19 cellular contexts compared by ENCODE assay signal in the genomic region with DNA sequence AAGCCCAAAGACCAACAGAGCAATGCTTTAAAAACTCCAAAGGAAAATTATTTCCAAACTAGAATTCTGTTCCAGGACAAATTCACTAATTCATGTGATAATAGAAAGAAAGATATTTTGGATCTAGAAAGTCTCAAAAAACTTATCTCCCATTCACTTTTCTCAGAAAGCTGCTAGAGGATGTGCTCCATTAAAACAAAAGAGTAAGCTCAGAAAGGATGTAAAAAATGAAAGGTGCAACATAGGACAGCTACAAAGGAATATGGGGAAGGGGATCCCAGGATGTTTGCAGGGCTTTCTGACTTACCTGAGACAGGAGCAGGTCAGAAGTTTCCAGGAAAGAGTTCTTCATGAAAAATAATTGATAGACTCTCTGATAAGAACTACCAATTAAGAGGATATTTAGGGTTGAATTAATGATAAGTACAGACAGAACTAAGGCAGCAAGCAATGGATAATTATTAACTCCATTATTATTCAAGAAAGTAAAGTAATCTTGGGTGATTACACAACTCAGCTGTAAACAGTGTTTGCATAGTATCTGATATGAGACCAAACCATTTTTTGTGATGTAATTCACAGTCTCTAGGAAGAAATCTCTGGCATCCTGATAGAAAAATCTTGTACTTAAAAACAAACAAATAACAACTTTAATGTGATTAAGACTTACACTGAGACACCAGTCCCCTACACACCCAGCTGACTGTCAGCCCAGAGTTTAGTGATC. TPM values are rescaled to one million over a fixed set of nuclear protein-coding genes. Genes with fewer than 3 reads are reported as not detected.
DNase-seq lines count a peak whose midpoint lies in the region; ATAC-seq, FAIRE-seq and TF ChIP-seq lines count a peak whose summit lies in the region.
"Had no signal": no experiment of that assay in that cellular context is flagged by ENCODE, and none has a peak within 500 bp of the region (broad histone marks: within the 10 kb centered on the region; RNA-seq: fewer than 3 reads in every experiment).

No MANE protein-coding gene starts in this region.

- no peak overlapping the region for H3K27ac ChIP-seq in HepG2 (ENCODE audit: extremely low read length, insufficient read depth, low read length)
- no peak overlapping the region for H3K27ac ChIP-seq in upper lobe of right lung
- H3K27ac ChIP-seq: KMS-11 had no signal

- POLR2A ChIA-PET in WTC11 (lab: Charles Lee), result no interaction called here
- POLR2A ChIA-PET in HepG2 (lab: Yijun Ruan, JAX), result interaction anchor here (1.7 to 3.4 kb wide), 2 partner anchors 57 to 139 kb away, joined by 7 to 22 read pairs; a partner anchor contains a TSS

- H3K36me3 Mint-ChIP-seq in WTC11, result peaks cover 26% of the 10 kb centered on the region

- H3K4me3 Mint-ChIP-seq in WTC11, result no peak overlapping the region
- H3K4me3 Mint-ChIP-seq: CD14-positive monocyte; CD8-positive, alpha-beta T cell; IgD-negative memory B cell had no signal

- ATAC-seq in WTC11 (no peak), HepG2 (no peak), upper lobe of right lung (peak; percentile 28), HG03135 (IDR thresholded peaks at IDR 0.05; ENCODE audit: unreplicated experiment) (no peak)
- ATAC-seq: CD8-positive, alpha-beta T cell had no signal

- TF ChIP-seq CTCF in WTC11 (IDR thresholded peaks at IDR 0.05) (no peak), HepG2 (CRISPR knock-in tag; IDR thresholded peaks at IDR 0.05) (no peak), upper lobe of right lung (IDR thresholded peaks at IDR 0.05) (no peak), GM10266 (IDR thresholded peaks at IDR 0.05; ENCODE audit: control insufficient read depth, insufficient read depth, low read depth, missing control alignments) (no peak)

- H3K79me2 ChIP-seq in HepG2 (ENCODE audit: insufficient read depth, low read length), result no peaks in the 10 kb centered on the region

- peaks cover 11% of the 10 kb centered on the region for H3K4me1 Mint-ChIP-seq in WTC11
- H3K4me1 Mint-ChIP-seq: IgD-negative memory B cell had no signal

- no peaks in the 10 kb centered on the region for H3K27me3 Mint-ChIP-seq in WTC11 (ENCODE audit: low read depth)
- H3K27me3 Mint-ChIP-seq: IgD-negative memory B cell had no signal

- no peak overlapping the region for H3K27ac Mint-ChIP-seq in WTC11
- H3K27ac Mint-ChIP-seq: CD8-positive, alpha-beta T cell; IgD-negative memory B cell had no signal

- BruUV-seq in HepG2 (replicated peaks; lab: Mats Ljungman, UMichigan), result no TSS peak

- H4K20me1 ChIP-seq in HepG2 (ENCODE audit: insufficient read depth, low read length), result no peaks in the 10 kb centered on the region

- no peak overlapping the region for H3K9ac ChIP-seq in HepG2 (ENCODE audit: insufficient read depth, low read depth, low read length)
- H3K9ac ChIP-seq: KMS-11 had no signal

- in situ Hi-C loops in HepG2 (cut with HindIII; ENCODE audit: extremely low pct_ligation_motif_present, low pct_unique_long_range_greater_than_20kb), result no loop called here

- H3K4me3 ChIP-seq in HepG2 (replicated peaks in 1 of 3; ENCODE audit: insufficient read depth in 1 of 3, low read depth in 2 of 3, low read length in 3 of 3) (no peak overlapping the region), upper lobe of right lung (no peak overlapping the region)

- intact Hi-C loops in HepG2 (cut with micrococcal nuclease; ENCODE audit: unreplicated experiment) (loop anchor here (1.0 to 2.0 kb wide), 2 partner anchors 57 to 99 kb away; a partner anchor contains a TSS), upper lobe of right lung (cut with DNase I) (no loop called here)

- no peak overlapping the region for H2AFZ ChIP-seq in HepG2 (ENCODE audit: low read length)

- H3K36me3 ChIP-seq in HepG2 (replicated peaks in 1 of 2; ENCODE audit: control insufficient read depth in 1 of 2, insufficient read depth in 2 of 2, low read length in 2 of 2), result no peaks in the 10 kb centered on the region
- peaks cover 16% of the 10 kb centered on the region for H3K36me3 ChIP-seq in upper lobe of right lung

- CTCF ChIA-PET in WTC11 (lab: Charles Lee) (interaction anchor here (0.9 kb wide), 1 partner anchor 34 kb away, joined by 3 read pairs; no protein-coding TSS in a partner anchor), HepG2 (lab: Yijun Ruan, JAX; ENCODE audit: low intra/inter-chr PET ratio, low total read pairs) (no interaction called here)

- H3K4me1 ChIP-seq in HepG2 (ENCODE audit: insufficient read depth, low read length) (peaks cover 40% of the 10 kb centered on the region), upper lobe of right lung (no peaks in the 10 kb centered on the region)

- H3K9me3 Mint-ChIP-seq in WTC11, result peaks cover 46% of the 10 kb centered on the region

- no peak for TF ChIP-seq RAD21 in HepG2 (CRISPR knock-in tag; IDR thresholded peaks at IDR 0.05)

- peak; percentile 40 for FAIRE-seq in HepG2 (lab: Jason Lieb, UNC)
- FAIRE-seq: A204.1 had no signal

- no peak overlapping the region for H3K4me2 ChIP-seq in HepG2 (ENCODE audit: low read depth, low read length)
- H3K4me2 ChIP-seq: KMS-11 had no signal

- H3K9me3 ChIP-seq in HepG2 (ENCODE audit: low read length), result peaks cover 10% of the 10 kb centered on the region
- peaks cover 7% of the 10 kb centered on the region for H3K9me3 ChIP-seq in upper lobe of right lung

- TF ChIP-seq EP300 in HepG2 (IDR thresholded peaks at IDR 0.05; ENCODE audit: low read depth in 2 of 2, low read length in 2 of 2) (0 out of 4 replicates have a peak, but pooled peaks of 1 of the 2 experiments have one; percentile 26), HepG2 (CRISPR knock-in tag; IDR thresholded peaks at IDR 0.05; ENCODE audit: borderline replicate concordance) (no peak)

- no peak for TF ChIP-seq POLR2A in HepG2 (IDR thresholded peaks at IDR 0.05; ENCODE audit: insufficient read depth in 1 of 2, low read depth in 2 of 2, low read length in 2 of 2)

- no peaks in the 10 kb centered on the region for H3K27me3 ChIP-seq in HepG2 (ENCODE audit: control insufficient read depth in 1 of 2, insufficient read depth in 2 of 2, low read length in 2 of 2)
- H3K27me3 ChIP-seq in upper lobe of right lung, result no peaks in the 10 kb centered on the region

- no peak for DNase-seq in WTC11 (ENCODE audit: low spot score)
- peak; percentile 26 for DNase-seq in fibroblast of gingiva (ENCODE audit: low read depth)
- DNase-seq in HepG2 (ENCODE audit: low spot score), result peak; percentile 26
- DNase-seq in upper lobe of right lung, result no peak
- DNase-seq in DMS 273 treated with DMSO at 0.1 percent for 48 hours (lab: John Stamatoyannopoulos, UW), result no peak
- DNase-seq in GM10266 (ENCODE audit: extremely low spot score), result no peak
- DNase-seq: Caco-2; CD8-positive, alpha-beta T cell; DMS53; GF-D8; HCEC 1CT had no signal

RNA-seq across cellular contexts. Expression of a gene that starts 20.9 kb away (rescaled TPM):
- 0.35 to 0.76 TPM (median 0.55 TPM) in 3 replicates for total RNA-seq in WTC11 (2021)
- total RNA-seq in HepG2 (2016; rRNA removed; fragmentation: Illumina TruSeq; extraction: Trizol), result 0.49 and 1.00 TPM in 2 replicates
- total RNA-seq in HepG2 (2016; cell fraction: cytosol; rRNA removed; fragmentation: Illumina TruSeq; extraction: Trizol; ENCODE audit: low read depth), result 0.40 and 0.53 TPM in 2 replicates
- total RNA-seq in HepG2 (2016; cell fraction: insoluble cytoplasmic fraction; rRNA removed; fragmentation: Illumina TruSeq; extraction: Trizol), result 0.39 and 1.0 TPM in 2 replicates
- 0.31 and 0.68 TPM in 2 replicates for total RNA-seq in HepG2 (2016; cell fraction: membrane; rRNA removed; fragmentation: Illumina TruSeq; extraction: Trizol)
- 1.8 and 2.8 TPM in 2 replicates for total RNA-seq in HepG2 (2016; cell fraction: nucleus; rRNA removed; fragmentation: Illumina TruSeq; extraction: Trizol)
- polyA plus RNA-seq in HepG2 (2011; rRNA removed), result 2.9 and 3.4 TPM in 2 replicates
- 1.0 and 1.1 TPM in 2 replicates for polyA plus RNA-seq in HepG2 (2011; cell fraction: cytosol; rRNA removed)
- 12.8 and 15.8 TPM in 2 replicates for polyA plus RNA-seq in HepG2 (2011; cell fraction: nucleus; rRNA removed)
- polyA plus RNA-seq in HepG2 (2012), result 1.5 and 3.3 TPM in 2 replicates
- 0.41 and 0.78 TPM in 2 replicates for polyA plus RNA-seq in HepG2 (2016; cell fraction: cytosol; fragmentation: Illumina TruSeq; extraction: Trizol; ENCODE audit: low read depth)
- polyA plus RNA-seq in HepG2 (2016; cell fraction: insoluble cytoplasmic fraction; fragmentation: Illumina TruSeq; extraction: Trizol; ENCODE audit: low read depth), result 0.44 TPM in 1 of 2 replicates, not detected in the other
- 0.19 and 0.57 TPM in 2 replicates for polyA plus RNA-seq in HepG2 (2016; cell fraction: membrane; fragmentation: Illumina TruSeq; extraction: Trizol; ENCODE audit: low read depth)
- 6.3 and 6.6 TPM in 2 replicates for polyA plus RNA-seq in HepG2 (2016; cell fraction: nucleus; fragmentation: Illumina TruSeq; extraction: Trizol; ENCODE audit: insufficient read depth, low read depth)
- polyA minus RNA-seq in HepG2 (2011; rRNA and poly(A)+ RNA removed; ENCODE audit: low replicate concordance), result 0.51 TPM in 1 of 2 replicates, not detected in the other
- not detected in 2 replicates for polyA minus RNA-seq in HepG2 (2011; cell fraction: cytosol; rRNA and poly(A)+ RNA removed)
- polyA minus RNA-seq in HepG2 (2011; cell fraction: nucleus; rRNA and poly(A)+ RNA removed), result 0.52 and 2.6 TPM in 2 replicates
- 1.4 TPM for total RNA-seq in upper lobe of right lung

RNA-seq across cellular contexts. Expression of a gene that starts 24.7 kb away (rescaled TPM):
- total RNA-seq in WTC11 (2021) (0.25 TPM in 1 of 3 replicates, not detected in the others), HepG2 (2016; rRNA removed; fragmentation: Illumina TruSeq; extraction: Trizol) (0.15 TPM in 1 of 2 replicates, not detected in the other), upper lobe of right lung (not detected)
- not detected in 2 replicates for total RNA-seq in HepG2 (2016; cell fraction: cytosol; rRNA removed; fragmentation: Illumina TruSeq; extraction: Trizol; ENCODE audit: low read depth)
- 0.26 TPM in 1 of 2 replicates, not detected in the other for total RNA-seq in HepG2 (2016; cell fraction: insoluble cytoplasmic fraction; rRNA removed; fragmentation: Illumina TruSeq; extraction: Trizol)
- not detected in 2 replicates for total RNA-seq in HepG2 (2016; cell fraction: membrane; rRNA removed; fragmentation: Illumina TruSeq; extraction: Trizol)
- total RNA-seq in HepG2 (2016; cell fraction: nucleus; rRNA removed; fragmentation: Illumina TruSeq; extraction: Trizol), result not detected in 2 replicates
- 0.18 and 0.42 TPM in 2 replicates for polyA plus RNA-seq in HepG2 (2011; rRNA removed)
- polyA plus RNA-seq in HepG2 (2011; cell fraction: cytosol; rRNA removed), result 0.13 and 0.21 TPM in 2 replicates
- polyA plus RNA-seq in HepG2 (2011; cell fraction: nucleus; rRNA removed), result 0.74 and 1.5 TPM in 2 replicates
- 0.54 and 0.64 TPM in 2 replicates for polyA plus RNA-seq in HepG2 (2012)
- polyA plus RNA-seq in HepG2 (2016; cell fraction: cytosol; fragmentation: Illumina TruSeq; extraction: Trizol; ENCODE audit: low read depth), result not detected in 2 replicates
- polyA plus RNA-seq in HepG2 (2016; cell fraction: insoluble cytoplasmic fraction; fragmentation: Illumina TruSeq; extraction: Trizol; ENCODE audit: low read depth), result 0.41 TPM in 1 of 2 replicates, not detected in the other
- not detected in 2 replicates for polyA plus RNA-seq in HepG2 (2016; cell fraction: membrane; fragmentation: Illumina TruSeq; extraction: Trizol; ENCODE audit: low read depth)
- polyA plus RNA-seq in HepG2 (2016; cell fraction: nucleus; fragmentation: Illumina TruSeq; extraction: Trizol; ENCODE audit: insufficient read depth, low read depth), result 0.68 TPM in 1 of 2 replicates, not detected in the other
- not detected in 2 replicates for polyA minus RNA-seq in HepG2 (2011; rRNA and poly(A)+ RNA removed; ENCODE audit: low replicate concordance)
- not detected in 2 replicates for polyA minus RNA-seq in HepG2 (2011; cell fraction: cytosol; rRNA and poly(A)+ RNA removed)
- not detected in 2 replicates for polyA minus RNA-seq in HepG2 (2011; cell fraction: nucleus; rRNA and poly(A)+ RNA removed)
- total RNA-seq: Caco-2; CD8-positive, alpha-beta T cell; H4; HT-29 had no signal
- polyA plus RNA-seq: BJ, CD14-positive monocyte, IgD-negative memory B cell had no signal

RNA-seq across cellular contexts. Expression of a gene that starts 56.0 kb away (rescaled TPM):
- total RNA-seq in WTC11 (2021) (24.1 to 31.0 TPM (median 24.6 TPM) in 3 replicates), HepG2 (2016; rRNA removed; fragmentation: Illumina TruSeq; extraction: Trizol) (94.6 and 149 TPM in 2 replicates), upper lobe of right lung (21.9 TPM)
- total RNA-seq in HepG2 (2016; cell fraction: cytosol; rRNA removed; fragmentation: Illumina TruSeq; extraction: Trizol; ENCODE audit: low read depth), result 23.0 and 25.3 TPM in 2 replicates
- 84.4 and 162 TPM in 2 replicates for total RNA-seq in HepG2 (2016; cell fraction: insoluble cytoplasmic fraction; rRNA removed; fragmentation: Illumina TruSeq; extraction: Trizol)
- 30.4 and 30.6 TPM in 2 replicates for total RNA-seq in HepG2 (2016; cell fraction: membrane; rRNA removed; fragmentation: Illumina TruSeq; extraction: Trizol)
- total RNA-seq in HepG2 (2016; cell fraction: nucleus; rRNA removed; fragmentation: Illumina TruSeq; extraction: Trizol), result 42.3 and 42.7 TPM in 2 replicates
- 25.9 and 35.2 TPM in 2 replicates for polyA plus RNA-seq in HepG2 (2011; rRNA removed)
- polyA plus RNA-seq in HepG2 (2011; cell fraction: cytosol; rRNA removed), result 16.4 and 18.1 TPM in 2 replicates
- 14.9 and 16.5 TPM in 2 replicates for polyA plus RNA-seq in HepG2 (2011; cell fraction: nucleus; rRNA removed)
- 33.6 and 35.4 TPM in 2 replicates for polyA plus RNA-seq in HepG2 (2012)
- 12.7 and 13.2 TPM in 2 replicates for polyA plus RNA-seq in HepG2 (2016; cell fraction: cytosol; fragmentation: Illumina TruSeq; extraction: Trizol; ENCODE audit: low read depth)
- polyA plus RNA-seq in HepG2 (2016; cell fraction: insoluble cytoplasmic fraction; fragmentation: Illumina TruSeq; extraction: Trizol; ENCODE audit: low read depth), result 128 and 141 TPM in 2 replicates
- 18.2 and 18.4 TPM in 2 replicates for polyA plus RNA-seq in HepG2 (2016; cell fraction: membrane; fragmentation: Illumina TruSeq; extraction: Trizol; ENCODE audit: low read depth)
- polyA plus RNA-seq in HepG2 (2016; cell fraction: nucleus; fragmentation: Illumina TruSeq; extraction: Trizol; ENCODE audit: insufficient read depth, low read depth), result 44.6 and 49.5 TPM in 2 replicates
- polyA minus RNA-seq in HepG2 (2011; rRNA and poly(A)+ RNA removed; ENCODE audit: low replicate concordance), result 13.1 and 19.5 TPM in 2 replicates
- 17.4 and 18.8 TPM in 2 replicates for polyA minus RNA-seq in HepG2 (2011; cell fraction: cytosol; rRNA and poly(A)+ RNA removed)
- 50.1 and 65.8 TPM in 2 replicates for polyA minus RNA-seq in HepG2 (2011; cell fraction: nucleus; rRNA and poly(A)+ RNA removed)

RNA-seq across cellular contexts. Expression of a gene that starts 57.1 kb away (rescaled TPM):
- total RNA-seq in WTC11 (2021) (52.1 to 68.8 TPM (median 52.5 TPM) in 3 replicates), HepG2 (2016; rRNA removed; fragmentation: Illumina TruSeq; extraction: Trizol) (32.1 and 66.4 TPM in 2 replicates), upper lobe of right lung (30.4 TPM)
- 6.2 and 6.7 TPM in 2 replicates for total RNA-seq in HepG2 (2016; cell fraction: cytosol; rRNA removed; fragmentation: Illumina TruSeq; extraction: Trizol; ENCODE audit: low read depth)
- total RNA-seq in HepG2 (2016; cell fraction: insoluble cytoplasmic fraction; rRNA removed; fragmentation: Illumina TruSeq; extraction: Trizol), result 32.8 and 60.2 TPM in 2 replicates
- total RNA-seq in HepG2 (2016; cell fraction: membrane; rRNA removed; fragmentation: Illumina TruSeq; extraction: Trizol), result 9.9 and 11.7 TPM in 2 replicates
- 63.2 and 71.3 TPM in 2 replicates for total RNA-seq in HepG2 (2016; cell fraction: nucleus; rRNA removed; fragmentation: Illumina TruSeq; extraction: Trizol)
- 8.8 and 10.3 TPM in 2 replicates for polyA plus RNA-seq in HepG2 (2011; rRNA removed)
- 5.0 and 7.6 TPM in 2 replicates for polyA plus RNA-seq in HepG2 (2011; cell fraction: cytosol; rRNA removed)
- polyA plus RNA-seq in HepG2 (2011; cell fraction: nucleus; rRNA removed), result 14.0 and 20.9 TPM in 2 replicates
- polyA plus RNA-seq in HepG2 (2012), result 34.6 and 47.7 TPM in 2 replicates
- polyA plus RNA-seq in HepG2 (2016; cell fraction: cytosol; fragmentation: Illumina TruSeq; extraction: Trizol; ENCODE audit: low read depth), result 2.8 and 3.6 TPM in 2 replicates
- 175 TPM in 2 replicates for polyA plus RNA-seq in HepG2 (2016; cell fraction: insoluble cytoplasmic fraction; fragmentation: Illumina TruSeq; extraction: Trizol; ENCODE audit: low read depth)
- polyA plus RNA-seq in HepG2 (2016; cell fraction: membrane; fragmentation: Illumina TruSeq; extraction: Trizol; ENCODE audit: low read depth), result 6.0 and 8.8 TPM in 2 replicates
- polyA plus RNA-seq in HepG2 (2016; cell fraction: nucleus; fragmentation: Illumina TruSeq; extraction: Trizol; ENCODE audit: insufficient read depth, low read depth), result 89.4 and 99.8 TPM in 2 replicates
- 32.5 and 38.3 TPM in 2 replicates for polyA minus RNA-seq in HepG2 (2011; rRNA and poly(A)+ RNA removed; ENCODE audit: low replicate concordance)
- polyA minus RNA-seq in HepG2 (2011; cell fraction: cytosol; rRNA and poly(A)+ RNA removed), result 10.5 and 11.6 TPM in 2 replicates
- 79.6 and 91.4 TPM in 2 replicates for polyA minus RNA-seq in HepG2 (2011; cell fraction: nucleus; rRNA and poly(A)+ RNA removed)

Comparison
In these comparisons a context has a peak if more than half of its experiments do, and no peak if none do; other contexts are left out.
1. DNase-seq: peak in fibroblast of gingiva (single experiment) and HepG2 (single experiment); none in WTC11 (single experiment), upper lobe of right lung (single experiment), DMS 273 treated with DMSO at 0.1 percent for 48 hours (single experiment) and GM10266 (single experiment).